ENCODE assay signal across 1 cellular context in the genomic region with DNA sequence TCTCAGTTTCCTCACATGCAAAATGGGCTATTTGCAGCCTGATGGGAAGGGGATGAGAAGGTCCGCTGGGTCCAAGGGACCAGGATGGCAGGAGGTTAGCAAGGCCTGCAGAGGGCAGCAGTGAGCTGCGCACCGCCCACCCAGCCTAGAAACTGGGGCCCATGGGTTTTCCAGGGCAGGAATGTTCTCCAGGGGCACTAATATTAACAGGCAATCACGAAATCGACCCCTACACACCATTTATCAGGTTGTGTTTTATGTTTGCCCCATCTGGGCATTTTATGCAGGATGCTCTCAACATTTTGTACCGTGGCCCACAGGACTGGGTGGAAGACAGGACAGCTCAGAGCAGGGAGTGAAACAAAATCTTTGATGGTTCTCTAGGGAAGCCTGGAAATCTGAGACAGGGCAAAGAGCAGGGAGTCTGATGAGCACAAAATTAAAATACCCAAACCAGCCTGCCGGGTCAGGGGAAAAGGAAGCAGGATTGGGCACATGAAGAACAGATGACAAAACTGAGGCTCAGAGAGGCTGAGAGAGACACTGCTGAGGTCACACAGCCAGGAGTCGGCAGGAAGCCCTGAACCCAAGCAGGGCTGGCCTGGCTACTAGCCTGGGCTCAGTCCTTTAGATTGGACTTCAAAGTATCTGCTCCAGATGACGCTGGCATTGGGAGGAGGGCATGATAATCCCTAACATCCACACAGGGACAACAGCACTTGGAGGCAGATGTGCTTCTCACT.
TF ChIP-seq lines count a peak whose summit lies in the region.

No MANE protein-coding gene starts in this region.

TF ChIP-seq in HepG2, 621 proteins besides CTCF, POLR2A, EP300 and RAD21 (continued from another document and continues in another):
- TF ChIP-seq NFAT5 (CRISPR knock-in tag; IDR thresholded peaks at IDR 0.05) (no peak), GLI4 (CRISPR knock-in tag; IDR thresholded peaks at IDR 0.05; ENCODE audit: borderline replicate concordance) (no peak), ZNF607 (CRISPR knock-in tag; IDR thresholded peaks at IDR 0.05; ENCODE audit: borderline replicate concordance) (no peak), TBP (CRISPR knock-in tag; IDR thresholded peaks at IDR 0.05) (no peak), KLF15 (CRISPR knock-in tag; IDR thresholded peaks at IDR 0.05; ENCODE audit: borderline replicate concordance) (no peak), ZMYM4 (CRISPR knock-in tag; IDR thresholded peaks at IDR 0.05) (no peak), NR1H2 (CRISPR knock-in tag; IDR thresholded peaks at IDR 0.05; ENCODE audit: borderline replicate concordance, low read depth) (no peak), ZNF350 (CRISPR knock-in tag; IDR thresholded peaks at IDR 0.05; ENCODE audit: borderline replicate concordance, low read depth) (no peak), SMC3 (IDR thresholded peaks at IDR 0.05; ENCODE audit: low read length) (peak; percentile 85), POGK (CRISPR knock-in tag; conservative IDR thresholded peaks at IDR 0.05) (no peak), KMT2A (CRISPR knock-in tag; IDR thresholded peaks at IDR 0.05) (no peak), SIX1 (CRISPR knock-in tag; IDR thresholded peaks at IDR 0.05; ENCODE audit: borderline replicate concordance) (no peak), ZFY (CRISPR knock-in tag; IDR thresholded peaks at IDR 0.05) (0 out of 2 replicates have a peak, but pooled peaks have one; percentile 23), BCLAF1 (IDR thresholded peaks at IDR 0.05) (no peak), TEAD2 (CRISPR knock-in tag; IDR thresholded peaks at IDR 0.05) (no peak), MIXL1 (CRISPR knock-in tag; IDR thresholded peaks at IDR 0.05) (no peak), ZNF17 (CRISPR knock-in tag; IDR thresholded peaks at IDR 0.05) (no peak), ESRRA (CRISPR knock-in tag; IDR thresholded peaks at IDR 0.05; ENCODE audit: low read depth) (no peak), RBM22 (optimal IDR thresholded peaks at IDR 0.05; ENCODE audit: low read length) (no peak), ZNF3 (CRISPR knock-in tag; IDR thresholded peaks at IDR 0.05) (no peak), ZNF563 (CRISPR knock-in tag; IDR thresholded peaks at IDR 0.05) (no peak), ZNF235 (CRISPR knock-in tag; IDR thresholded peaks at IDR 0.05; ENCODE audit: borderline replicate concordance) (no peak), ZNF788 (CRISPR knock-in tag; IDR thresholded peaks at IDR 0.05; ENCODE audit: borderline replicate concordance) (peak; percentile 32; the same call in 1 of the 2 replicates), ZFP41 (CRISPR knock-in tag; IDR thresholded peaks at IDR 0.05; ENCODE audit: borderline replicate concordance) (no peak), DMTF1 (CRISPR knock-in tag; IDR thresholded peaks at IDR 0.05) (no peak)
- TF ChIP-seq, protein P1, sequence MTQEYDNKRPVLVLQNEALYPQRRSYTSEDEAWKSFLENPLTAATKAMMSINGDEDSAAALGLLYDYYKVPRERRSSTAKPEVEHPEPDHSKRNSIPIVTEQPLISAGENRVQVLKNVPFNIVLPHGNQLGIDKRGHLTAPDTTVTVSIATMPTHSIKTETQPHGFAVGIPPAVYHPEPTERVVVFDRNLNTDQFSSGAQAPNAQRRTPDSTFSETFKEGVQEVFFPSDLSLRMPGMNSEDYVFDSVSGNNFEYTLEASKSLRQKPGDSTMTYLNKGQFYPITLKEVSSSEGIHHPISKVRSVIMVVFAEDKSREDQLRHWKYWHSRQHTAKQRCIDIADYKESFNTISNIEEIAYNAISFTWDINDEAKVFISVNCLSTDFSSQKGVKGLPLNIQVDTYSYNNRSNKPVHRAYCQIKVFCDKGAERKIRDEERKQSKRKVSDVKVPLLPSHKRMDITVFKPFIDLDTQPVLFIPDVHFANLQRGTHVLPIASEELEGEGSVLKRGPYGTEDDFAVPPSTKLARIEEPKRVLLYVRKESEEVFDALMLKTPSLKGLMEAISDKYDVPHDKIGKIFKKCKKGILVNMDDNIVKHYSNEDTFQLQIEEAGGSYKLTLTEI (CRISPR knock-in tag; conservative IDR thresholded peaks at IDR 0.05): no peak
- TF ChIP-seq, protein P2, sequence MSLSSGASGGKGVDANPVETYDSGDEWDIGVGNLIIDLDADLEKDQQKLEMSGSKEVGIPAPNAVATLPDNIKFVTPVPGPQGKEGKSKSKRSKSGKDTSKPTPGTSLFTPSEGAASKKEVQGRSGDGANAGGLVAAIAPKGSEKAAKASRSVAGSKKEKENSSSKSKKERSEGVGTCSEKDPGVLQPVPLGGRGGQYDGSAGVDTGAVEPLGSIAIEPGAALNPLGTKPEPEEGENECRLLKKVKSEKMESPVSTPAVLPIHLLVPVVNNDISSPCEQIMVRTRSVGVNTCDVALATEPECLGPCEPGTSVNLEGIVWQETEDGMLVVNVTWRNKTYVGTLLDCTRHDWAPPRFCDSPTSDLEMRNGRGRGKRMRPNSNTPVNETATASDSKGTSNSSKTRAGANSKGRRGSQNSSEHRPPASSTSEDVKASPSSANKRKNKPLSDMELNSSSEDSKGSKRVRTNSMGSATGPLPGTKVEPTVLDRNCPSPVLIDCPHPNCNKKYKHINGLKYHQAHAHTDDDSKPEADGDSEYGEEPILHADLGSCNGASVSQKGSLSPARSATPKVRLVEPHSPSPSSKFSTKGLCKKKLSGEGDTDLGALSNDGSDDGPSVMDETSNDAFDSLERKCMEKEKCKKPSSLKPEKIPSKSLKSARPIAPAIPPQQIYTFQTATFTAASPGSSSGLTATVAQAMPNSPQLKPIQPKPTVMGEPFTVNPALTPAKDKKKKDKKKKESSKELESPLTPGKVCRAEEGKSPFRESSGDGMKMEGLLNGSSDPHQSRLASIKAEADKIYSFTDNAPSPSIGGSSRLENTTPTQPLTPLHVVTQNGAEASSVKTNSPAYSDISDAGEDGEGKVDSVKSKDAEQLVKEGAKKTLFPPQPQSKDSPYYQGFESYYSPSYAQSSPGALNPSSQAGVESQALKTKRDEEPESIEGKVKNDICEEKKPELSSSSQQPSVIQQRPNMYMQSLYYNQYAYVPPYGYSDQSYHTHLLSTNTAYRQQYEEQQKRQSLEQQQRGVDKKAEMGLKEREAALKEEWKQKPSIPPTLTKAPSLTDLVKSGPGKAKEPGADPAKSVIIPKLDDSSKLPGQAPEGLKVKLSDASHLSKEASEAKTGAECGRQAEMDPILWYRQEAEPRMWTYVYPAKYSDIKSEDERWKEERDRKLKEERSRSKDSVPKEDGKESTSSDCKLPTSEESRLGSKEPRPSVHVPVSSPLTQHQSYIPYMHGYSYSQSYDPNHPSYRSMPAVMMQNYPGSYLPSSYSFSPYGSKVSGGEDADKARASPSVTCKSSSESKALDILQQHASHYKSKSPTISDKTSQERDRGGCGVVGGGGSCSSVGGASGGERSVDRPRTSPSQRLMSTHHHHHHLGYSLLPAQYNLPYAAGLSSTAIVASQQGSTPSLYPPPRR (CRISPR knock-in tag; IDR thresholded peaks at IDR 0.05; ENCODE audit: borderline replicate concordance): no peak
- TF ChIP-seq, protein P3, sequence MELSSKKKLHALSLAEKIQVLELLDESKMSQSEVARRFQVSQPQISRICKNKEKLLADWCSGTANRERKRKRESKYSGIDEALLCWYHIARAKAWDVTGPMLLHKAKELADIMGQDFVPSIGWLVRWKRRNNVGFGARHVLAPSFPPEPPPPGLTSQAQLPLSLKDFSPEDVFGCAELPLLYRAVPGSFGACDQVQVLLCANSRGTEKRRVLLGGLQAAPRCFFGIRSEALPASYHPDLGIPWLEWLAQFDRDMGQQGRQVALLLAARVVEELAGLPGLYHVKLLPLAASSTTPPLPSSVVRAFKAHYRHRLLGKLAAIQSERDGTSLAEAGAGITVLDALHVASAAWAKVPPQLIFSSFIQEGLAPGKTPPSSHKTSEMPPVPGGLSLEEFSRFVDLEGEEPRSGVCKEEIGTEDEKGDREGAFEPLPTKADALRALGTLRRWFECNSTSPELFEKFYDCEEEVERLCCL (CRISPR knock-in tag; IDR thresholded peaks at IDR 0.05; ENCODE audit: borderline replicate concordance): no peak
- TF ChIP-seq, protein P4, sequence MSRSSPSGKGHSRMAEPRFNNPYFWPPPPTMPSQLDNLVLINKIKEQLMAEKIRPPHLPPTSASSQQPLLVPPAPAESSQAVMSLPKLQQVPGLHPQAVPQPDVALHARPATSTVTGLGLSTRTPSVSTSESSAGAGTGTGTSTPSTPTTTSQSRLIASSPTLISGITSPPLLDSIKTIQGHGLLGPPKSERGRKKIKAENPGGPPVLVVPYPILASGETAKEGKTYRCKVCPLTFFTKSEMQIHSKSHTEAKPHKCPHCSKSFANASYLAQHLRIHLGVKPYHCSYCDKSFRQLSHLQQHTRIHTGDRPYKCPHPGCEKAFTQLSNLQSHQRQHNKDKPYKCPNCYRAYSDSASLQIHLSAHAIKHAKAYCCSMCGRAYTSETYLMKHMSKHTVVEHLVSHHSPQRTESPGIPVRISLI (CRISPR knock-in tag; IDR thresholded peaks at IDR 0.05; ENCODE audit: borderline replicate concordance): no peak
